In genomic region chr2:20051518-20052228, GRCh38 we compare ENCODE assay signal across 1 cellular context.
TF ChIP-seq lines count a peak whose summit lies in the region.

TSS of gene LAPTM4A (minus strand) at chr2:20051628. CDS start at chr2:20051520, 108 bp downstream.

TF ChIP-seq in K562, 482 proteins besides CTCF, POLR2A, EP300 and RAD21 (continued from another document and continues in another):
- peak in 1 of 2 experiments; percentile 89; a peak in 2 of 4 replicates for TF ChIP-seq ZNF318 (IDR thresholded peaks at IDR 0.05; ENCODE audit: borderline replicate concordance in 1 of 2, low read depth in 1 of 2)
- no peak for TF ChIP-seq RHOXF2B (CRISPR knock-in tag; conservative IDR thresholded peaks at IDR 0.05)
- peak; percentile 80 for TF ChIP-seq POLR2H (tag; IDR thresholded peaks at IDR 0.05; ENCODE audit: low read depth)
- TF ChIP-seq ATF4 (CRISPR knock-in tag; IDR thresholded peaks at IDR 0.05): peak; percentile 11; the same call in 1 of the 2 replicates
- no peak for TF ChIP-seq ZNF280A (IDR thresholded peaks at IDR 0.05; ENCODE audit: low read depth, partially characterized antibody)
- TF ChIP-seq ZKSCAN8 (CRISPR knock-in tag; IDR thresholded peaks at IDR 0.05): no peak
- 0 out of 4 replicates have a peak, but pooled peaks of 1 of the 2 experiments have one; percentile 48 for TF ChIP-seq TBL1XR1 (IDR thresholded peaks at IDR 0.05; ENCODE audit: low read length in 2 of 2)
- TF ChIP-seq ARNT (IDR thresholded peaks at IDR 0.05): peak; percentile 60 to 75; a peak in 2 of 4 replicates
- no peak for TF ChIP-seq ZBTB8A (IDR thresholded peaks at IDR 0.05; ENCODE audit: partially characterized antibody)
- TF ChIP-seq TCF7 (IDR thresholded peaks at IDR 0.05; ENCODE audit: borderline replicate concordance): no peak
- TF ChIP-seq PKNOX1 (IDR thresholded peaks at IDR 0.05): peak; percentile 99
- 0 out of 2 replicates have a peak, but pooled peaks have one; percentile 47 for TF ChIP-seq ZZZ3 (IDR thresholded peaks at IDR 0.05)
- no peak for TF ChIP-seq TGIF2 (CRISPR knock-in tag; IDR thresholded peaks at IDR 0.05)
- no peak for TF ChIP-seq ZNF79 (CRISPR knock-in tag; IDR thresholded peaks at IDR 0.05; ENCODE audit: low read depth)
- TF ChIP-seq ZNF41 (CRISPR knock-in tag; conservative IDR thresholded peaks at IDR 0.05): no peak
- TF ChIP-seq ZBTB43 (CRISPR knock-in tag; IDR thresholded peaks at IDR 0.05): no peak
- no peak for TF ChIP-seq U2AF1 (optimal IDR thresholded peaks at IDR 0.05; ENCODE audit: low read depth, low read length)
- TF ChIP-seq PHF20 (IDR thresholded peaks at IDR 0.05; ENCODE audit: partially characterized antibody): peak; percentile 95
- TF ChIP-seq GATAD2B (IDR thresholded peaks at IDR 0.05; ENCODE audit: borderline replicate concordance): no peak
- no peak for TF ChIP-seq ZNF707 (CRISPR knock-in tag; conservative IDR thresholded peaks at IDR 0.05)
- no peak for TF ChIP-seq BRF2 (IDR thresholded peaks at IDR 0.05; ENCODE audit: borderline replicate concordance, insufficient read depth, insufficient read length)
- TF ChIP-seq CSDE1 (IDR thresholded peaks at IDR 0.05): peak in 1 of 2 experiments; percentile 82; a peak in 2 of 4 replicates
- TF ChIP-seq SP2 (IDR thresholded peaks at IDR 0.05; ENCODE audit: extremely low read depth, low read depth, low read length, poor library complexity, severe bottlenecking): peak; percentile 86
- peak in 2 of 3 experiments; percentile 20 to 60 for TF ChIP-seq YY1 (IDR thresholded peaks at IDR 0.05; ENCODE audit: borderline replicate concordance in 1 of 3, control insufficient read depth in 1 of 3, extremely low read depth in 1 of 3, insufficient read depth in 3 of 3, insufficient read length in 1 of 3, insufficient replicate concordance in 2 of 3, low read depth in 1 of 3, low read length in 2 of 3)
- TF ChIP-seq ELF2 (CRISPR knock-in tag; IDR thresholded peaks at IDR 0.05): no peak
- no peak for TF ChIP-seq ELK1 (CRISPR knock-in tag; IDR thresholded peaks at IDR 0.05)
- TF ChIP-seq SMC3 (conservative IDR thresholded peaks at IDR 0.05; ENCODE audit: insufficient read depth, low read depth, low read length): no peak
- no peak for TF ChIP-seq BRF1 (IDR thresholded peaks at IDR 0.05; ENCODE audit: borderline replicate concordance, extremely low read depth, insufficient read length)
- no peak for TF ChIP-seq ZFP91 (CRISPR knock-in tag; IDR thresholded peaks at IDR 0.05)
- TF ChIP-seq TRIM28 (IDR thresholded peaks at IDR 0.05): no peak
- peak; percentile 94; the same call in 1 of the 2 replicates for TF ChIP-seq PHF21A (IDR thresholded peaks at IDR 0.05; ENCODE audit: borderline replicate concordance, low read depth)
- TF ChIP-seq ZNF518B (CRISPR knock-in tag; IDR thresholded peaks at IDR 0.05): no peak
- peak; percentile 63 for TF ChIP-seq GABPA (tag; conservative IDR thresholded peaks at IDR 0.05; ENCODE audit: low read depth)
- TF ChIP-seq MLLT1 (IDR thresholded peaks at IDR 0.05): peak; percentile 25 to 28; a peak in 2 of 4 replicates
